Comparison of ENCODE assay signal across 32 cellular contexts in the genomic region with DNA sequence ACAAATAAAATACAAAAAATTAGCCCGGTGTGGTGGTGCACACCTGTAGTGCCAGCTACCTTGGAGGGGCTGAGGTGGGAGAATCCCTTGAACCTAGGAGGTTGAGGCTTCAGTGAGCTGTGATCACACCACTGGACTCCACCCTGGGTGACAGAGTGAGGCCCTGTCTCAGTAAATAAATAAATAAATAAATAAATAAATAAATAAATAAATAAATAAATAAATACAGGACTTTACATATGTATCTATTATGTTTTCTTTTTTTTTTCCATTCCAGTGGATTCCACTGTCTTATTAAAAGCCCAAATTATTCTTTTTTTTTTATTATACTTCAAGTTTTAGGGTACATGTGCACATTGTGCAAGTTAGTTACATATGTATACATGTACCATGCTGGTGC. TPM values are rescaled to one million over a fixed set of nuclear protein-coding genes. Genes with fewer than 3 reads are reported as not detected.
DNase-seq lines count a peak whose midpoint lies in the region; ATAC-seq, FAIRE-seq and TF ChIP-seq lines count a peak whose summit lies in the region.
"Had no signal": no experiment of that assay in that cellular context is flagged by ENCODE, and none has a peak within 500 bp of the region (broad histone marks: within the 10 kb centered on the region; RNA-seq: fewer than 3 reads in every experiment).

No MANE protein-coding gene starts in this region.

- no peaks in the 10 kb centered on the region for H3K36me3 ChIP-seq in HEK293 (ENCODE audit: control insufficient read depth in 2 of 2, insufficient read depth in 1 of 2, low read length in 2 of 2)
- H3K36me3 ChIP-seq: BE2C; BLaER1; BLaER1 treated with 17β-estradiol and CSF1 and Interleukin-3, amounts not matched to agents 10 nM and 100 nM had no signal

- no peak for TF ChIP-seq RAD21 in A549 (conservative IDR thresholded peaks at IDR 0.05 in 1 of 2, IDR thresholded peaks at IDR 0.05 in 1 of 2)

- no peak for DNase-seq in A549 (ENCODE audit: low read depth in 1 of 2, low spot score in 1 of 2)
- no peak for DNase-seq in activated T-cell treated with anti-CD3 and anti-CD28 coated beads, Interleukin-2, amount 50 U/mL, for 48 hours
- no peak for DNase-seq in superior temporal gyrus (ENCODE audit: extremely low spot score)
- DNase-seq: 8988T; ACHN; AML-193; BE2C; C1 segment of cervical spinal cord; Caco-2; Calu3; CD4-positive, alpha-beta memory T cell; CD4-positive, alpha-beta T cell; CD4-positive, CD25-positive, alpha-beta regulatory T cell; CD8-positive, alpha-beta memory T cell; CD8-positive, alpha-beta T cell; COR-L47; DMS 273 treated with DMSO at 0.1 percent for 48 hours; DMS153; DMS79; DMS79 treated with DMSO at 0.1 percent for 48 hours; DND-41; EL had no signal

- no peak for ATAC-seq in A549
- ATAC-seq: CD8-positive, alpha-beta T cell had no signal

- H3K9me3 ChIP-seq in A549 (no peaks in the 10 kb centered on the region), HEK293 (ENCODE audit: control insufficient read depth, insufficient read depth, low read depth, low read length) (no peaks in the 10 kb centered on the region)
- H3K9me3 ChIP-seq: BE2C; BLaER1; BLaER1 treated with 17β-estradiol and CSF1 and Interleukin-3, amounts not matched to agents 10 nM and 100 nM; Caco-2 had no signal

- H3K4me2 ChIP-seq in A549: no peak overlapping the region
- H3K4me2 ChIP-seq: BLaER1; BLaER1 treated with 17β-estradiol and CSF1 and Interleukin-3, amounts not matched to agents 10 nM and 100 nM had no signal

- no peak for FAIRE-seq in A549 (lab: Jason Lieb, UNC)
- FAIRE-seq: A204.1, D721Med had no signal

- POLR2A ChIA-PET in A549 (lab: Yijun Ruan, JAX): no interaction called here
- POLR2A ChIA-PET in HEK293 (lab: Yijun Ruan, JAX): no interaction called here

- H3K27ac ChIP-seq in A549 (no peak overlapping the region), HEK293 (ENCODE audit: extremely low read depth, low read depth, low read length) (no peak overlapping the region)
- H3K27ac ChIP-seq: 22Rv1; BLaER1; BLaER1 treated with 17β-estradiol and CSF1 and Interleukin-3, amounts not matched to agents 10 nM and 100 nM; C4-2B had no signal

- no peak for TF ChIP-seq EP300 in A549 (IDR thresholded peaks at IDR 0.05)

- 57% methylated on average over 1 of the region's 1 CpG for WGBS in A549 (ENCODE audit: missing lambda C conversion rate)

- CTCF ChIA-PET in A549 (lab: Yijun Ruan, JAX) (no interaction called here), HEK293 (lab: Yijun Ruan, JAX) (no interaction called here)

- H3K4me3 ChIP-seq in A549 (no peak overlapping the region), HEK293 (ENCODE audit: low read depth, low read length) (no peak overlapping the region)
- H3K4me3 ChIP-seq: BLaER1; BLaER1 treated with 17β-estradiol and CSF1 and Interleukin-3, amounts not matched to agents 10 nM and 100 nM had no signal

- TF ChIP-seq CTCF in A549 (IDR thresholded peaks at IDR 0.05): no peak
- no peak for TF ChIP-seq CTCF in HEK293 (tag by site-specific recombination; IDR thresholded peaks at IDR 0.05)

- TF ChIP-seq POLR2A in A549 (IDR thresholded peaks at IDR 0.05; ENCODE audit: low read length): no peak

- no peaks in the 10 kb centered on the region for H3K4me1 ChIP-seq in A549
- H3K4me1 ChIP-seq in HEK293 (ENCODE audit: control insufficient read depth, insufficient read depth, low read length): no peaks in the 10 kb centered on the region
- H3K4me1 ChIP-seq: BE2C, BLaER1, Caco-2 had no signal

TF ChIP-seq in A549, 52 proteins besides CTCF, POLR2A, EP300 and RAD21:
- TF ChIP-seq ZC3H11A (IDR thresholded peaks at IDR 0.05) (peak; percentile 34), EHF (CRISPR knock-in tag; IDR thresholded peaks at IDR 0.05) (no peak)

TF ChIP-seq in HEK293, 187 proteins besides CTCF, POLR2A, EP300 and RAD21 (continues in another document):
- no peak for TF ChIP-seq BCL11B (tag by site-specific recombination; IDR thresholded peaks at IDR 0.05; ENCODE audit: low read depth)
- TF ChIP-seq, protein P1, sequence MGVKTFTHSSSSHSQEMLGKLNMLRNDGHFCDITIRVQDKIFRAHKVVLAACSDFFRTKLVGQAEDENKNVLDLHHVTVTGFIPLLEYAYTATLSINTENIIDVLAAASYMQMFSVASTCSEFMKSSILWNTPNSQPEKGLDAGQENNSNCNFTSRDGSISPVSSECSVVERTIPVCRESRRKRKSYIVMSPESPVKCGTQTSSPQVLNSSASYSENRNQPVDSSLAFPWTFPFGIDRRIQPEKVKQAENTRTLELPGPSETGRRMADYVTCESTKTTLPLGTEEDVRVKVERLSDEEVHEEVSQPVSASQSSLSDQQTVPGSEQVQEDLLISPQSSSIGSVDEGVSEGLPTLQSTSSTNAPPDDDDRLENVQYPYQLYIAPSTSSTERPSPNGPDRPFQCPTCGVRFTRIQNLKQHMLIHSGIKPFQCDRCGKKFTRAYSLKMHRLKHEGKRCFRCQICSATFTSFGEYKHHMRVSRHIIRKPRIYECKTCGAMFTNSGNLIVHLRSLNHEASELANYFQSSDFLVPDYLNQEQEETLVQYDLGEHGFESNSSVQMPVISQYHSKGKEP (tag by site-specific recombination; IDR thresholded peaks at IDR 0.05): no peak
- TF ChIP-seq ZNF623 (tag by site-specific recombination; IDR thresholded peaks at IDR 0.05): peak; percentile 73
- no peak for TF ChIP-seq ZNF843 (tag by site-specific recombination; IDR thresholded peaks at IDR 0.05)
- TF ChIP-seq ZBTB1 (tag by site-specific recombination; IDR thresholded peaks at IDR 0.05): no peak
- peak; percentile 36; the same call in 1 of the 2 replicates for TF ChIP-seq ZNF629 (tag by site-specific recombination; IDR thresholded peaks at IDR 0.05)
- no peak for TF ChIP-seq ZBTB17 (tag by site-specific recombination; IDR thresholded peaks at IDR 0.05)
- no peak for TF ChIP-seq ZNF311 (tag by site-specific recombination; IDR thresholded peaks at IDR 0.05; ENCODE audit: borderline replicate concordance)
- no peak for TF ChIP-seq ZFP3 (tag by site-specific recombination; IDR thresholded peaks at IDR 0.05; ENCODE audit: low read depth)
- TF ChIP-seq, protein P2, sequence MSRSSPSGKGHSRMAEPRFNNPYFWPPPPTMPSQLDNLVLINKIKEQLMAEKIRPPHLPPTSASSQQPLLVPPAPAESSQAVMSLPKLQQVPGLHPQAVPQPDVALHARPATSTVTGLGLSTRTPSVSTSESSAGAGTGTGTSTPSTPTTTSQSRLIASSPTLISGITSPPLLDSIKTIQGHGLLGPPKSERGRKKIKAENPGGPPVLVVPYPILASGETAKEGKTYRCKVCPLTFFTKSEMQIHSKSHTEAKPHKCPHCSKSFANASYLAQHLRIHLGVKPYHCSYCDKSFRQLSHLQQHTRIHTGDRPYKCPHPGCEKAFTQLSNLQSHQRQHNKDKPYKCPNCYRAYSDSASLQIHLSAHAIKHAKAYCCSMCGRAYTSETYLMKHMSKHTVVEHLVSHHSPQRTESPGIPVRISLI (tag by site-specific recombination; IDR thresholded peaks at IDR 0.05): no peak
- TF ChIP-seq, protein P3, sequence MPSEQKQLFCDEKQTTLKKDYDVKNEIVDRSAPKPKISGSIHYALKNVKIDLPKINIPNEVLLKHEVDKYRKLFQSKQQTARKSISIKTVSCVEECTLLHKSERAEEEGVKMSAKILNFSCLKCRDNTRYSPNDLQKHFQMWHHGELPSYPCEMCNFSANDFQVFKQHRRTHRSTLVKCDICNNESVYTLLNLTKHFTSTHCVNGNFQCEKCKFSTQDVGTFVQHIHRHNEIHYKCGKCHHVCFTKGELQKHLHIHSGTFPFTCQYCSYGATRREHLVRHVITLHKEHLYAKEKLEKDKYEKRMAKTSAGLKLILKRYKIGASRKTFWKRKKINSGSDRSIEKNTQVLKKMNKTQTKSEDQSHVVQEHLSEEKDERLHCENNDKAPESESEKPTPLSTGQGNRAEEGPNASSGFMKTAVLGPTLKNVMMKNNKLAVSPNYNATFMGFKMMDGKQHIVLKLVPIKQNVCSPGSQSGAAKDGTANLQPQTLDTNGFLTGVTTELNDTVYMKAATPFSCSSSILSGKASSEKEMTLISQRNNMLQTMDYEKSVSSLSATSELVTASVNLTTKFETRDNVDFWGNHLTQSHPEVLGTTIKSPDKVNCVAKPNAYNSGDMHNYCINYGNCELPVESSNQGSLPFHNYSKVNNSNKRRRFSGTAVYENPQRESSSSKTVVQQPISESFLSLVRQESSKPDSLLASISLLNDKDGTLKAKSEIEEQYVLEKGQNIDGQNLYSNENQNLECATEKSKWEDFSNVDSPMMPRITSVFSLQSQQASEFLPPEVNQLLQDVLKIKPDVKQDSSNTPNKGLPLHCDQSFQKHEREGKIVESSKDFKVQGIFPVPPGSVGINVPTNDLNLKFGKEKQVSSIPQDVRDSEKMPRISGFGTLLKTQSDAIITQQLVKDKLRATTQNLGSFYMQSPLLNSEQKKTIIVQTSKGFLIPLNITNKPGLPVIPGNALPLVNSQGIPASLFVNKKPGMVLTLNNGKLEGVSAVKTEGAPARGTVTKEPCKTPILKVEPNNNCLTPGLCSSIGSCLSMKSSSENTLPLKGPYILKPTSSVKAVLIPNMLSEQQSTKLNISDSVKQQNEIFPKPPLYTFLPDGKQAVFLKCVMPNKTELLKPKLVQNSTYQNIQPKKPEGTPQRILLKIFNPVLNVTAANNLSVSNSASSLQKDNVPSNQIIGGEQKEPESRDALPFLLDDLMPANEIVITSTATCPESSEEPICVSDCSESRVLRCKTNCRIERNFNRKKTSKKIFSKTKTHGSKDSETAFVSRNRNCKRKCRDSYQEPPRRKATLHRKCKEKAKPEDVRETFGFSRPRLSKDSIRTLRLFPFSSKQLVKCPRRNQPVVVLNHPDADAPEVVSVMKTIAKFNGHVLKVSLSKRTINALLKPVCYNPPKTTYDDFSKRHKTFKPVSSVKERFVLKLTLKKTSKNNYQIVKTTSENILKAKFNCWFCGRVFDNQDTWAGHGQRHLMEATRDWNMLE (tag by site-specific recombination; conservative IDR thresholded peaks at IDR 0.05; ENCODE audit: low read depth): peak; percentile 90
- TF ChIP-seq, protein P4, sequence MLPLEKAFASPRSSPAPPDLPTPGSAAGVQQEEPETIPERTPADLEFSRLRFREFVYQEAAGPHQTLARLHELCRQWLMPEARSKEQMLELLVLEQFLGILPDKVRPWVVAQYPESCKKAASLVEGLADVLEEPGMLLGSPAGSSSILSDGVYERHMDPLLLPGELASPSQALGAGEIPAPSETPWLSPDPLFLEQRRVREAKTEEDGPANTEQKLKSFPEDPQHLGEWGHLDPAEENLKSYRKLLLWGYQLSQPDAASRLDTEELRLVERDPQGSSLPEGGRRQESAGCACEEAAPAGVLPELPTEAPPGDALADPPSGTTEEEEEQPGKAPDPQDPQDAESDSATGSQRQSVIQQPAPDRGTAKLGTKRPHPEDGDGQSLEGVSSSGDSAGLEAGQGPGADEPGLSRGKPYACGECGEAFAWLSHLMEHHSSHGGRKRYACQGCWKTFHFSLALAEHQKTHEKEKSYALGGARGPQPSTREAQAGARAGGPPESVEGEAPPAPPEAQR (tag by site-specific recombination; IDR thresholded peaks at IDR 0.05): no peak

RNA-seq across cellular contexts. Expression of a gene that starts 41.1 kb away (rescaled TPM):
- polyA plus RNA-seq in A549 (2011; rRNA removed) (not detected in 2 replicates), A549 (2017; fragmentation: RNase III; extraction: RNeasy Plus Mini Kit Qiagen cat#74134 plus additional on column Dnase treatment) (not detected in 3 replicates)
- polyA plus RNA-seq in A549 (2012; cell fraction: cytosol; rRNA removed): not detected in 2 replicates
- polyA plus RNA-seq in A549 (2012; cell fraction: nucleus; rRNA removed): not detected in 2 replicates
- not detected in 2 replicates for polyA minus RNA-seq in A549 (2011; rRNA and poly(A)+ RNA removed)
- polyA plus RNA-seq: AG04450, BJ, CD14-positive monocyte had no signal
